Comparison of ENCODE assay signal across 8 cellular contexts in genomic region chr7:10940748-10941358, GRCh38. TPM values are rescaled to one million over a fixed set of nuclear protein-coding genes. Genes with fewer than 3 reads are reported as not detected.
A peak's percentile ranks its signal among the peaks of the same experiment; 100 is the strongest.
DNase-seq lines count a peak whose midpoint lies in the region; ATAC-seq, FAIRE-seq and TF ChIP-seq lines count a peak whose summit lies in the region.

No MANE protein-coding gene starts in this region.

- no peaks in the 10 kb centered on the region for H4K20me1 ChIP-seq in HepG2 (ENCODE audit: insufficient read depth, low read length)

- peaks cover 33% of the 10 kb centered on the region for H3K79me2 ChIP-seq in HepG2 (ENCODE audit: insufficient read depth, low read length)

- TF ChIP-seq POLR2A in HepG2 (IDR thresholded peaks at IDR 0.05; ENCODE audit: insufficient read depth in 1 of 2, low read depth in 2 of 2, low read length in 2 of 2) = no peak
- no peak for TF ChIP-seq POLR2A in uterus (IDR thresholded peaks at IDR 0.05)

- CTCF ChIA-PET in HepG2 (lab: Yijun Ruan, JAX; ENCODE audit: low intra/inter-chr PET ratio, low total read pairs) = no interaction called here

- intact Hi-C loops in HepG2 (cut with micrococcal nuclease; ENCODE audit: unreplicated experiment) = loop anchor here (1.0 kb wide), 2 partner anchors 9 to 32 kb away; partner anchors contain the start of gene PHF14
- intact Hi-C loops in uterus (cut with DNase I; ENCODE audit: low total_unique reads) = no loop called here

- TF ChIP-seq CTCF in GM12875 (IDR thresholded peaks at IDR 0.05; ENCODE audit: borderline replicate concordance, insufficient read depth, low read depth, low read length) (no peak), HepG2 (CRISPR knock-in tag; IDR thresholded peaks at IDR 0.05) (no peak), uterus (IDR thresholded peaks at IDR 0.05) (no peak), nephron progenitor cell (IDR thresholded peaks at IDR 0.05) (no peak)

- no peak for FAIRE-seq in HepG2 (lab: Jason Lieb, UNC)

- H3K27me3 ChIP-seq in HepG2 (ENCODE audit: control insufficient read depth in 1 of 2, insufficient read depth in 2 of 2, low read length in 2 of 2) (no peaks in the 10 kb centered on the region; a peak in 2 of 5 replicates), uterus (no peaks in the 10 kb centered on the region)

- no peak overlapping the region for H3K4me3 Mint-ChIP-seq in nephron progenitor cell

- no peak for TF ChIP-seq EP300 in HepG2 (IDR thresholded peaks at IDR 0.05; ENCODE audit: low read depth in 2 of 2, low read length in 2 of 2)
- no peak for TF ChIP-seq EP300 in HepG2 (CRISPR knock-in tag; IDR thresholded peaks at IDR 0.05; ENCODE audit: borderline replicate concordance)

- peak overlapping the region; percentile 100 for H3K27ac ChIP-seq in angular gyrus (ENCODE audit: low read depth, low read length)
- H3K27ac ChIP-seq in HepG2 (ENCODE audit: extremely low read length, insufficient read depth, low read length) = peak overlapping the region; percentile 95
- peak overlapping the region; percentile 91 to 96 for H3K27ac ChIP-seq in uterus

- H3K27ac Mint-ChIP-seq in nephron progenitor cell = no peak overlapping the region

- H3K9me3 Mint-ChIP-seq in nephron progenitor cell = no peaks in the 10 kb centered on the region

- in situ Hi-C loops in HepG2 (cut with HindIII; ENCODE audit: extremely low pct_ligation_motif_present, low pct_unique_long_range_greater_than_20kb) = no loop called here

- H3K9me3 ChIP-seq in HepG2 (ENCODE audit: low read length) (no peaks in the 10 kb centered on the region), uterus (no peaks in the 10 kb centered on the region)

- H3K4me1 ChIP-seq in HepG2 (ENCODE audit: insufficient read depth, low read length) = peaks cover 34% of the 10 kb centered on the region
- peaks cover 0 to under 1% of the 10 kb centered on the region in 2 donors for H3K4me1 ChIP-seq in uterus

- peak overlapping the region; percentile 92 for H2AFZ ChIP-seq in HepG2 (ENCODE audit: low read length)

- DNase-seq in NCI-H1436 (lab: John Stamatoyannopoulos, UW) (peak; percentile 57), HepG2 (ENCODE audit: low spot score) (no peak), uterus (no peak), NCI-H226 (no peak), nephron progenitor cell (no peak)

- BruUV-seq in HepG2 (replicated peaks; lab: Mats Ljungman, UMichigan) = TSS peak; percentile 95

- POLR2A ChIA-PET in HepG2 (lab: Yijun Ruan, JAX) = interaction anchor here (0.8 to 3.6 kb wide), 14 partner anchors 9 to 271 kb away, joined by 3 to 85 read pairs (median 6); partner anchors contain the start of gene PHF14

- H3K36me3 ChIP-seq in HepG2 (replicated peaks in 1 of 2; ENCODE audit: control insufficient read depth in 1 of 2, insufficient read depth in 2 of 2, low read length in 2 of 2) (peaks cover 4 to 18% of the 10 kb centered on the region in 2 experiments; a peak in 4 of 5 replicates), uterus (no peaks in the 10 kb centered on the region)

- H3K4me2 ChIP-seq in HepG2 (ENCODE audit: low read depth, low read length) = peak overlapping the region; percentile 92

- H3K4me3 ChIP-seq in GM12875 (ENCODE audit: low read depth, low read length) (peak overlapping the region; percentile 33), HepG2 (replicated peaks in 1 of 3; ENCODE audit: insufficient read depth in 1 of 3, low read depth in 2 of 3, low read length in 3 of 3) (peak overlapping the region; percentile 72 to 93 (median 81)), uterus (peak overlapping the region; percentile 82 to 83)

- peak overlapping the region; percentile 97 for H3K9ac ChIP-seq in HepG2 (ENCODE audit: insufficient read depth, low read depth, low read length)

- WGBS in HepG2 (ENCODE audit: low lambda C conversion rate) = 7% methylated on average over 18 of the region's 18 CpGs

- TF ChIP-seq RAD21 in HepG2 (CRISPR knock-in tag; IDR thresholded peaks at IDR 0.05) = no peak

- peaks cover 22% of the 10 kb centered on the region for H3K4me1 Mint-ChIP-seq in nephron progenitor cell

- ATAC-seq in HepG2 (peak; percentile 7; the same call in 1 of the 3 replicates), GM18520 (IDR thresholded peaks at IDR 0.05; ENCODE audit: unreplicated experiment) (no peak)

- H3K27me3 Mint-ChIP-seq in nephron progenitor cell (ENCODE audit: low read depth, poor library complexity) = no peaks in the 10 kb centered on the region

- peaks cover 12% of the 10 kb centered on the region for H3K36me3 Mint-ChIP-seq in nephron progenitor cell (ENCODE audit: low read depth)

TF ChIP-seq in HepG2, 621 proteins besides CTCF, POLR2A, EP300 and RAD21 (continues in another document):
- no peak for TF ChIP-seq DPF2 (CRISPR knock-in tag; IDR thresholded peaks at IDR 0.05; ENCODE audit: borderline replicate concordance, low read depth)
- TF ChIP-seq ZNF563 (CRISPR knock-in tag; IDR thresholded peaks at IDR 0.05) = no peak
- no peak for TF ChIP-seq SALL1 (CRISPR knock-in tag; IDR thresholded peaks at IDR 0.05)
- no peak for TF ChIP-seq REST (IDR thresholded peaks at IDR 0.05; ENCODE audit: borderline replicate concordance in 1 of 2, low read depth in 1 of 2, low read length in 2 of 2)
- no peak for TF ChIP-seq RXRB (CRISPR knock-in tag; IDR thresholded peaks at IDR 0.05; ENCODE audit: borderline replicate concordance)
- TF ChIP-seq ZNF749 (CRISPR knock-in tag; IDR thresholded peaks at IDR 0.05; ENCODE audit: borderline replicate concordance) = no peak
- no peak for TF ChIP-seq KMT2B (CRISPR knock-in tag; IDR thresholded peaks at IDR 0.05)
- TF ChIP-seq ZNF460 (CRISPR knock-in tag; IDR thresholded peaks at IDR 0.05; ENCODE audit: borderline replicate concordance) = no peak
- TF ChIP-seq CCDC6 (CRISPR knock-in tag; IDR thresholded peaks at IDR 0.05) = 0 out of 2 replicates have a peak, but pooled peaks have one; percentile 0
- TF ChIP-seq ZFP62 (CRISPR knock-in tag; IDR thresholded peaks at IDR 0.05) = no peak
- TF ChIP-seq ZBTB25 (CRISPR knock-in tag; IDR thresholded peaks at IDR 0.05) = no peak
- TF ChIP-seq DR1 (CRISPR knock-in tag; IDR thresholded peaks at IDR 0.05) = 0 out of 2 replicates have a peak, but pooled peaks have one; percentile 6

RNA-seq across cellular contexts. Expression of gene PHF14, which starts 32.8 kb away (rescaled TPM):
- total RNA-seq in HepG2 (2016; rRNA removed; fragmentation: Illumina TruSeq; extraction: Trizol) = 68.7 and 70.9 TPM in 2 replicates
- total RNA-seq in HepG2 (2016; cell fraction: cytosol; rRNA removed; fragmentation: Illumina TruSeq; extraction: Trizol; ENCODE audit: low read depth) = 31.3 and 38.5 TPM in 2 replicates
- 64.2 and 75.5 TPM in 2 replicates for total RNA-seq in HepG2 (2016; cell fraction: insoluble cytoplasmic fraction; rRNA removed; fragmentation: Illumina TruSeq; extraction: Trizol)
- 23.9 and 24.4 TPM in 2 replicates for total RNA-seq in HepG2 (2016; cell fraction: membrane; rRNA removed; fragmentation: Illumina TruSeq; extraction: Trizol)
- 135 and 151 TPM in 2 replicates for total RNA-seq in HepG2 (2016; cell fraction: nucleus; rRNA removed; fragmentation: Illumina TruSeq; extraction: Trizol)
- 17.2 and 18.9 TPM in 2 replicates for polyA plus RNA-seq in HepG2 (2011; rRNA removed)
- polyA plus RNA-seq in HepG2 (2011; cell fraction: cytosol; rRNA removed) = 7.8 and 12.6 TPM in 2 replicates
- 14.0 and 22.1 TPM in 2 replicates for polyA plus RNA-seq in HepG2 (2011; cell fraction: nucleus; rRNA removed)
- 21.4 and 24.8 TPM in 2 replicates for polyA plus RNA-seq in HepG2 (2012)
- 4.1 and 4.2 TPM in 2 replicates for polyA plus RNA-seq in HepG2 (2016; cell fraction: cytosol; fragmentation: Illumina TruSeq; extraction: Trizol; ENCODE audit: low read depth)
- polyA plus RNA-seq in HepG2 (2016; cell fraction: insoluble cytoplasmic fraction; fragmentation: Illumina TruSeq; extraction: Trizol; ENCODE audit: low read depth) = 59.1 and 71.5 TPM in 2 replicates
- 7.1 and 7.7 TPM in 2 replicates for polyA plus RNA-seq in HepG2 (2016; cell fraction: membrane; fragmentation: Illumina TruSeq; extraction: Trizol; ENCODE audit: low read depth)
- polyA plus RNA-seq in HepG2 (2016; cell fraction: nucleus; fragmentation: Illumina TruSeq; extraction: Trizol; ENCODE audit: insufficient read depth, low read depth) = 57.6 and 63.1 TPM in 2 replicates
- 12.5 and 23.0 TPM in 2 replicates for polyA minus RNA-seq in HepG2 (2011; rRNA and poly(A)+ RNA removed; ENCODE audit: low replicate concordance)
- 10.9 and 16.9 TPM in 2 replicates for polyA minus RNA-seq in HepG2 (2011; cell fraction: cytosol; rRNA and poly(A)+ RNA removed)
- polyA minus RNA-seq in HepG2 (2011; cell fraction: nucleus; rRNA and poly(A)+ RNA removed) = 221 and 230 TPM in 2 replicates
- total RNA-seq in uterus = 100 to 1,000 TPM in 1 of 4 donors, 10 to 100 TPM in 3; 34.1 to 161 (median 52.5) TPM
